ENCODE assay signal across 13 cellular contexts in genomic region chr5:67807116-67807888, GRCh38.
DNase-seq lines count a peak whose midpoint lies in the region; ATAC-seq and FAIRE-seq lines count a peak whose summit lies in the region.
"Had no signal": no experiment of that assay in that cellular context is flagged by ENCODE, and none has a peak within 500 bp of the region (broad histone marks: within the 10 kb centered on the region; RNA-seq: fewer than 3 reads in every experiment).

No MANE protein-coding gene starts in this region.

- no peak for DNase-seq in NCI-H526 treated with DMSO at 0.1 percent for 48 hours (lab: John Stamatoyannopoulos, UW)
- DNase-seq in GM19240 (ENCODE audit: insufficient read length, low spot score): no peak
- no peak for DNase-seq in nucleus accumbens (lab: John Stamatoyannopoulos, UW)
- DNase-seq in AG08395 (ENCODE audit: low spot score): no peak
- DNase-seq: CD8-positive, alpha-beta memory T cell; NCI-H446; occipital lobe; stimulated activated CD4-positive, alpha-beta T cell treated with anti-CD3 and anti-CD28 coated beads, Interleukin-2, amount 100 ng/mL, for 24 hours had no signal

- peak; percentile 70 for FAIRE-seq in islet of Langerhans (lab: Jason Lieb, UNC)

- ATAC-seq in GM18502 (IDR thresholded peaks at IDR 0.05; ENCODE audit: poor library complexity, unreplicated experiment): peak; percentile 55
- peak; percentile 62 for ATAC-seq in GM21381 (IDR thresholded peaks at IDR 0.05; ENCODE audit: unreplicated experiment)
- peak; percentile 46 for ATAC-seq in HG03460 (IDR thresholded peaks at IDR 0.05; ENCODE audit: unreplicated experiment)
- ATAC-seq: HCT116 had no signal
